Comparison of ENCODE assay signal across 1 cellular context in genomic region chr1:218164930-218165686, GRCh38.
TF ChIP-seq lines count a peak whose summit lies in the region.

No MANE protein-coding gene starts in this region.

TF ChIP-seq in HEK293, 187 proteins besides CTCF, POLR2A, EP300 and RAD21 (continued from another document):
- TF ChIP-seq ZBTB1 (tag by site-specific recombination; IDR thresholded peaks at IDR 0.05) (no peak), REPIN1 (tag by site-specific recombination; IDR thresholded peaks at IDR 0.05; ENCODE audit: low read depth) (no peak), PRDM10 (tag by site-specific recombination; IDR thresholded peaks at IDR 0.05) (no peak), ZBTB10 (tag by site-specific recombination; IDR thresholded peaks at IDR 0.05) (peak; percentile 44; the same call in 1 of the 2 replicates), ZNF175 (tag by site-specific recombination; IDR thresholded peaks at IDR 0.05) (no peak), ZNF837 (tag by site-specific recombination; IDR thresholded peaks at IDR 0.05) (no peak), ZNF792 (tag by site-specific recombination; IDR thresholded peaks at IDR 0.05) (no peak), ZNF785 (tag by site-specific recombination; IDR thresholded peaks at IDR 0.05) (no peak), ZSCAN18 (tag by site-specific recombination; IDR thresholded peaks at IDR 0.05) (no peak), PBX3 (CRISPR knock-in tag; IDR thresholded peaks at IDR 0.05) (no peak), OVOL3 (tag by site-specific recombination; IDR thresholded peaks at IDR 0.05) (no peak), ZNF664 (tag by site-specific recombination; IDR thresholded peaks at IDR 0.05) (no peak), ZBTB17 (tag by site-specific recombination; IDR thresholded peaks at IDR 0.05) (peak; percentile 49; the same call in 1 of the 2 replicates), ZNF600 (tag by site-specific recombination; IDR thresholded peaks at IDR 0.05) (0 out of 2 replicates have a peak, but pooled peaks have one; percentile 25), GLIS2 (tag by site-specific recombination; IDR thresholded peaks at IDR 0.05) (no peak), ZIC2 (tag by site-specific recombination; IDR thresholded peaks at IDR 0.05) (no peak), ZNF580 (tag by site-specific recombination; IDR thresholded peaks at IDR 0.05) (no peak), ZNF16 (tag by site-specific recombination; IDR thresholded peaks at IDR 0.05; ENCODE audit: low read depth) (no peak), ZNF398 (tag by site-specific recombination; IDR thresholded peaks at IDR 0.05) (peak; percentile 86), PRDM1 (tag by site-specific recombination; IDR thresholded peaks at IDR 0.05) (no peak), ZNF202 (tag by site-specific recombination; IDR thresholded peaks at IDR 0.05; ENCODE audit: borderline replicate concordance) (no peak), FEZF1 (tag by site-specific recombination; IDR thresholded peaks at IDR 0.05) (no peak), ZSCAN23 (tag by site-specific recombination; IDR thresholded peaks at IDR 0.05) (no peak), ZNF292 (tag by site-specific recombination; IDR thresholded peaks at IDR 0.05; ENCODE audit: borderline replicate concordance, low read depth) (no peak), ZNF354C (tag by site-specific recombination; IDR thresholded peaks at IDR 0.05; ENCODE audit: borderline replicate concordance, low read depth) (no peak), SCRT1 (tag by site-specific recombination; IDR thresholded peaks at IDR 0.05; ENCODE audit: borderline replicate concordance) (no peak), YY2 (tag by site-specific recombination; IDR thresholded peaks at IDR 0.05) (no peak), ZNF610 (tag by site-specific recombination; IDR thresholded peaks at IDR 0.05; ENCODE audit: borderline replicate concordance) (no peak), GLI4 (tag by site-specific recombination; IDR thresholded peaks at IDR 0.05) (peak; percentile 82; the same call in 1 of the 2 replicates), ZNF211 (tag by site-specific recombination; IDR thresholded peaks at IDR 0.05; ENCODE audit: low read depth) (no peak), ZNF561 (tag by site-specific recombination; IDR thresholded peaks at IDR 0.05; ENCODE audit: borderline replicate concordance) (no peak), ZNF266 (tag by site-specific recombination; IDR thresholded peaks at IDR 0.05; ENCODE audit: low read depth) (no peak), ZNF366 (tag by site-specific recombination; conservative IDR thresholded peaks at IDR 0.05) (peak; percentile 45; the same call in 1 of the 2 replicates), ZNF513 (tag by site-specific recombination; IDR thresholded peaks at IDR 0.05) (no peak), ZNF248 (tag by site-specific recombination; IDR thresholded peaks at IDR 0.05) (no peak), MZF1 (tag by site-specific recombination; IDR thresholded peaks at IDR 0.05; ENCODE audit: borderline replicate concordance) (no peak)
- TF ChIP-seq, protein P1, sequence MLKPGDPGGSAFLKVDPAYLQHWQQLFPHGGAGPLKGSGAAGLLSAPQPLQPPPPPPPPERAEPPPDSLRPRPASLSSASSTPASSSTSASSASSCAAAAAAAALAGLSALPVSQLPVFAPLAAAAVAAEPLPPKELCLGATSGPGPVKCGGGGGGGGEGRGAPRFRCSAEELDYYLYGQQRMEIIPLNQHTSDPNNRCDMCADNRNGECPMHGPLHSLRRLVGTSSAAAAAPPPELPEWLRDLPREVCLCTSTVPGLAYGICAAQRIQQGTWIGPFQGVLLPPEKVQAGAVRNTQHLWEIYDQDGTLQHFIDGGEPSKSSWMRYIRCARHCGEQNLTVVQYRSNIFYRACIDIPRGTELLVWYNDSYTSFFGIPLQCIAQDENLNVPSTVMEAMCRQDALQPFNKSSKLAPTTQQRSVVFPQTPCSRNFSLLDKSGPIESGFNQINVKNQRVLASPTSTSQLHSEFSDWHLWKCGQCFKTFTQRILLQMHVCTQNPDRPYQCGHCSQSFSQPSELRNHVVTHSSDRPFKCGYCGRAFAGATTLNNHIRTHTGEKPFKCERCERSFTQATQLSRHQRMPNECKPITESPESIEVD (tag by site-specific recombination; IDR thresholded peaks at IDR 0.05), result no peak
- TF ChIP-seq, protein P2, sequence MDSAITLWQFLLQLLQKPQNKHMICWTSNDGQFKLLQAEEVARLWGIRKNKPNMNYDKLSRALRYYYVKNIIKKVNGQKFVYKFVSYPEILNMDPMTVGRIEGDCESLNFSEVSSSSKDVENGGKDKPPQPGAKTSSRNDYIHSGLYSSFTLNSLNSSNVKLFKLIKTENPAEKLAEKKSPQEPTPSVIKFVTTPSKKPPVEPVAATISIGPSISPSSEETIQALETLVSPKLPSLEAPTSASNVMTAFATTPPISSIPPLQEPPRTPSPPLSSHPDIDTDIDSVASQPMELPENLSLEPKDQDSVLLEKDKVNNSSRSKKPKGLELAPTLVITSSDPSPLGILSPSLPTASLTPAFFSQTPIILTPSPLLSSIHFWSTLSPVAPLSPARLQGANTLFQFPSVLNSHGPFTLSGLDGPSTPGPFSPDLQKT (IDR thresholded peaks at IDR 0.05; ENCODE audit: borderline replicate concordance, low read depth, low read length), result no peak
